1 cellular context compared by ENCODE assay signal in the genomic region with DNA sequence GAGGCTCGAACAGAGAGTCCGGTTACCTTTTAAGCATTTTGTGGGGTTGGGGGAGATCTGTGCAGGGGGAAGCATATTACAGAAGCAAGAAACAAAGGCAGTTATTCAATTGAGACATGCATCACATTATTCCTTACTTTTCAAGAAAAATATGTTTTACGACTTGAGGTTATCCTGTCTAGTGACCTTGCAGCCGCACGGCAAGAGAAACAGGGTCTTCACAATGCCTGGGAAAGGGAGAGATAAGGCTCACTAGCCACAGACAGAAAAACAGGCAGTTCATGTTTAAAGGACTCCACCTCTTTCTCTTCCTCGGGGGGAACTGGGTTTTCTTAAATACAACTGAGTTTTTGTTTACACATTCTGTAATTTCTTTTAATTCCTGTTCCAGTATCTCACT.
TF ChIP-seq lines count a peak whose summit lies in the region.

No MANE protein-coding gene starts in this region.

TF ChIP-seq in K562, 482 proteins besides CTCF, POLR2A, EP300 and RAD21 (continued from another document and continues in another):
- TF ChIP-seq, protein P1, sequence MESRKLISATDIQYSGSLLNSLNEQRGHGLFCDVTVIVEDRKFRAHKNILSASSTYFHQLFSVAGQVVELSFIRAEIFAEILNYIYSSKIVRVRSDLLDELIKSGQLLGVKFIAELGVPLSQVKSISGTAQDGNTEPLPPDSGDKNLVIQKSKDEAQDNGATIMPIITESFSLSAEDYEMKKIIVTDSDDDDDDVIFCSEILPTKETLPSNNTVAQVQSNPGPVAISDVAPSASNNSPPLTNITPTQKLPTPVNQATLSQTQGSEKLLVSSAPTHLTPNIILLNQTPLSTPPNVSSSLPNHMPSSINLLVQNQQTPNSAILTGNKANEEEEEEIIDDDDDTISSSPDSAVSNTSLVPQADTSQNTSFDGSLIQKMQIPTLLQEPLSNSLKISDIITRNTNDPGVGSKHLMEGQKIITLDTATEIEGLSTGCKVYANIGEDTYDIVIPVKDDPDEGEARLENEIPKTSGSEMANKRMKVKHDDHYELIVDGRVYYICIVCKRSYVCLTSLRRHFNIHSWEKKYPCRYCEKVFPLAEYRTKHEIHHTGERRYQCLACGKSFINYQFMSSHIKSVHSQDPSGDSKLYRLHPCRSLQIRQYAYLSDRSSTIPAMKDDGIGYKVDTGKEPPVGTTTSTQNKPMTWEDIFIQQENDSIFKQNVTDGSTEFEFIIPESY (CRISPR knock-in tag; IDR thresholded peaks at IDR 0.05): no peak
- 0 out of 2 replicates have a peak, but pooled peaks have one; percentile 18 for TF ChIP-seq LEF1 (IDR thresholded peaks at IDR 0.05)
- TF ChIP-seq, protein P2, sequence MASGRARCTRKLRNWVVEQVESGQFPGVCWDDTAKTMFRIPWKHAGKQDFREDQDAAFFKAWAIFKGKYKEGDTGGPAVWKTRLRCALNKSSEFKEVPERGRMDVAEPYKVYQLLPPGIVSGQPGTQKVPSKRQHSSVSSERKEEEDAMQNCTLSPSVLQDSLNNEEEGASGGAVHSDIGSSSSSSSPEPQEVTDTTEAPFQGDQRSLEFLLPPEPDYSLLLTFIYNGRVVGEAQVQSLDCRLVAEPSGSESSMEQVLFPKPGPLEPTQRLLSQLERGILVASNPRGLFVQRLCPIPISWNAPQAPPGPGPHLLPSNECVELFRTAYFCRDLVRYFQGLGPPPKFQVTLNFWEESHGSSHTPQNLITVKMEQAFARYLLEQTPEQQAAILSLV (tag; IDR thresholded peaks at IDR 0.05): no peak
- no peak for TF ChIP-seq ZNF408 (CRISPR knock-in tag; IDR thresholded peaks at IDR 0.05; ENCODE audit: low read depth)
- no peak for TF ChIP-seq RFX7 (CRISPR knock-in tag; IDR thresholded peaks at IDR 0.05)
- no peak for TF ChIP-seq ETV6 (IDR thresholded peaks at IDR 0.05; ENCODE audit: borderline replicate concordance in 1 of 2, low read depth in 2 of 2, low read length in 1 of 2)
- TF ChIP-seq ETV6 (CRISPR knock-in tag; IDR thresholded peaks at IDR 0.05; ENCODE audit: borderline replicate concordance): no peak
- TF ChIP-seq, protein P3, sequence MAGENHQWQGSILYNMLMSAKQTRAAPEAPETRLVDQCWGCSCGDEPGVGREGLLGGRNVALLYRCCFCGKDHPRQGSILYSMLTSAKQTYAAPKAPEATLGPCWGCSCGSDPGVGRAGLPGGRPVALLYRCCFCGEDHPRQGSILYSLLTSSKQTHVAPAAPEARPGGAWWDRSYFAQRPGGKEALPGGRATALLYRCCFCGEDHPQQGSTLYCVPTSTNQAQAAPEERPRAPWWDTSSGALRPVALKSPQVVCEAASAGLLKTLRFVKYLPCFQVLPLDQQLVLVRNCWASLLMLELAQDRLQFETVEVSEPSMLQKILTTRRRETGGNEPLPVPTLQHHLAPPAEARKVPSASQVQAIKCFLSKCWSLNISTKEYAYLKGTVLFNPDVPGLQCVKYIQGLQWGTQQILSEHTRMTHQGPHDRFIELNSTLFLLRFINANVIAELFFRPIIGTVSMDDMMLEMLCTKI (IDR thresholded peaks at IDR 0.05; ENCODE audit: partially characterized antibody): no peak
- TF ChIP-seq TCF3 (CRISPR knock-in tag; IDR thresholded peaks at IDR 0.05): peak; percentile 81
- no peak for TF ChIP-seq ZEB2 (IDR thresholded peaks at IDR 0.05)
- TF ChIP-seq ZNF830 (CRISPR knock-in tag; IDR thresholded peaks at IDR 0.05): no peak
- no peak for TF ChIP-seq ZNF3 (CRISPR knock-in tag; IDR thresholded peaks at IDR 0.05)
- TF ChIP-seq ZBTB1 (CRISPR knock-in tag; IDR thresholded peaks at IDR 0.05; ENCODE audit: borderline replicate concordance, low read depth): no peak
- TF ChIP-seq TEAD2 (tag; IDR thresholded peaks at IDR 0.05): no peak
- TF ChIP-seq, protein P4, sequence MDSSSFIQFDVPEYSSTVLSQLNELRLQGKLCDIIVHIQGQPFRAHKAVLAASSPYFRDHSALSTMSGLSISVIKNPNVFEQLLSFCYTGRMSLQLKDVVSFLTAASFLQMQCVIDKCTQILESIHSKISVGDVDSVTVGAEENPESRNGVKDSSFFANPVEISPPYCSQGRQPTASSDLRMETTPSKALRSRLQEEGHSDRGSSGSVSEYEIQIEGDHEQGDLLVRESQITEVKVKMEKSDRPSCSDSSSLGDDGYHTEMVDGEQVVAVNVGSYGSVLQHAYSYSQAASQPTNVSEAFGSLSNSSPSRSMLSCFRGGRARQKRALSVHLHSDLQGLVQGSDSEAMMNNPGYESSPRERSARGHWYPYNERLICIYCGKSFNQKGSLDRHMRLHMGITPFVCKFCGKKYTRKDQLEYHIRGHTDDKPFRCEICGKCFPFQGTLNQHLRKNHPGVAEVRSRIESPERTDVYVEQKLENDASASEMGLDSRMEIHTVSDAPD (CRISPR knock-in tag; IDR thresholded peaks at IDR 0.05): no peak
- TF ChIP-seq TAL1 (IDR thresholded peaks at IDR 0.05): peak; percentile 58
- no peak for TF ChIP-seq SRSF1 (IDR thresholded peaks at IDR 0.05; ENCODE audit: low read depth, low read length)
- TF ChIP-seq MYC (IDR thresholded peaks at IDR 0.05; ENCODE audit: low read depth, low read length): no peak
- TF ChIP-seq MYC (CRISPR knock-in tag; IDR thresholded peaks at IDR 0.05; ENCODE audit: borderline replicate concordance, low read depth): no peak
- TF ChIP-seq, protein P5, sequence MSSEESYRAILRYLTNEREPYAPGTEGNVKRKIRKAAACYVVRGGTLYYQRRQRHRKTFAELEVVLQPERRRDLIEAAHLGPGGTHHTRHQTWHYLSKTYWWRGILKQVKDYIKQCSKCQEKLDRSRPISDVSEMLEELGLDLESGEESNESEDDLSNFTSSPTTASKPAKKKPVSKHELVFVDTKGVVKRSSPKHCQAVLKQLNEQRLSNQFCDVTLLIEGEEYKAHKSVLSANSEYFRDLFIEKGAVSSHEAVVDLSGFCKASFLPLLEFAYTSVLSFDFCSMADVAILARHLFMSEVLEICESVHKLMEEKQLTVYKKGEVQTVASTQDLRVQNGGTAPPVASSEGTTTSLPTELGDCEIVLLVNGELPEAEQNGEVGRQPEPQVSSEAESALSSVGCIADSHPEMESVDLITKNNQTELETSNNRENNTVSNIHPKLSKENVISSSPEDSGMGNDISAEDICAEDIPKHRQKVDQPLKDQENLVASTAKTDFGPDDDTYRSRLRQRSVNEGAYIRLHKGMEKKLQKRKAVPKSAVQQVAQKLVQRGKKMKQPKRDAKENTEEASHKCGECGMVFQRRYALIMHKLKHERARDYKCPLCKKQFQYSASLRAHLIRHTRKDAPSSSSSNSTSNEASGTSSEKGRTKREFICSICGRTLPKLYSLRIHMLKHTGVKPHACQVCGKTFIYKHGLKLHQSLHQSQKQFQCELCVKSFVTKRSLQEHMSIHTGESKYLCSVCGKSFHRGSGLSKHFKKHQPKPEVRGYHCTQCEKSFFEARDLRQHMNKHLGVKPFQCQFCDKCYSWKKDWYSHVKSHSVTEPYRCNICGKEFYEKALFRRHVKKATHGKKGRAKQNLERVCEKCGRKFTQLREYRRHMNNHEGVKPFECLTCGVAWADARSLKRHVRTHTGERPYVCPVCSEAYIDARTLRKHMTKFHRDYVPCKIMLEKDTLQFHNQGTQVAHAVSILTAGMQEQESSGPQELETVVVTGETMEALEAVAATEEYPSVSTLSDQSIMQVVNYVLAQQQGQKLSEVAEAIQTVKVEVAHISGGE (CRISPR knock-in tag; IDR thresholded peaks at IDR 0.05): no peak
- no peak; a peak in 1 of 4 replicates for TF ChIP-seq KDM1A (IDR thresholded peaks at IDR 0.05)
- TF ChIP-seq HNRNPL (IDR thresholded peaks at IDR 0.05; ENCODE audit: low read depth, low read length): no peak
- no peak for TF ChIP-seq ZNF586 (CRISPR knock-in tag; conservative IDR thresholded peaks at IDR 0.05)
- no peak for TF ChIP-seq BMI1 (IDR thresholded peaks at IDR 0.05; ENCODE audit: low read length)
- TF ChIP-seq ZFP1 (CRISPR knock-in tag; IDR thresholded peaks at IDR 0.05): no peak
- TF ChIP-seq, protein P6, sequence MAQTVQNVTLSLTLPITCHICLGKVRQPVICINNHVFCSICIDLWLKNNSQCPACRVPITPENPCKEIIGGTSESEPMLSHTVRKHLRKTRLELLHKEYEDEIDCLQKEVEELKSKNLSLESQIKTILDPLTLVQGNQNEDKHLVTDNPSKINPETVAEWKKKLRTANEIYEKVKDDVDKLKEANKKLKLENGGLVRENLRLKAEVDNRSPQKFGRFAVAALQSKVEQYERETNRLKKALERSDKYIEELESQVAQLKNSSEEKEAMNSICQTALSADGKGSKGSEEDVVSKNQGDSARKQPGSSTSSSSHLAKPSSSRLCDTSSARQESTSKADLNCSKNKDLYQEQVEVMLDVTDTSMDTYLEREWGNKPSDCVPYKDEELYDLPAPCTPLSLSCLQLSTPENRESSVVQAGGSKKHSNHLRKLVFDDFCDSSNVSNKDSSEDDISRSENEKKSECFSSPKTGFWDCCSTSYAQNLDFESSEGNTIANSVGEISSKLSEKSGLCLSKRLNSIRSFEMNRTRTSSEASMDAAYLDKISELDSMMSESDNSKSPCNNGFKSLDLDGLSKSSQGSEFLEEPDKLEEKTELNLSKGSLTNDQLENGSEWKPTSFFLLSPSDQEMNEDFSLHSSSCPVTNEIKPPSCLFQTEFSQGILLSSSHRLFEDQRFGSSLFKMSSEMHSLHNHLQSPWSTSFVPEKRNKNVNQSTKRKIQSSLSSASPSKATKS (CRISPR knock-in tag; IDR thresholded peaks at IDR 0.05): no peak
- TF ChIP-seq ZNF134 (CRISPR knock-in tag; conservative IDR thresholded peaks at IDR 0.05): no peak
- TF ChIP-seq HSF4 (CRISPR knock-in tag; IDR thresholded peaks at IDR 0.05; ENCODE audit: borderline replicate concordance): no peak
- no peak for TF ChIP-seq ZC3H4 (CRISPR knock-in tag; IDR thresholded peaks at IDR 0.05; ENCODE audit: borderline replicate concordance)
- TF ChIP-seq STAT5A (IDR thresholded peaks at IDR 0.05; ENCODE audit: borderline replicate concordance, low read length): peak; percentile 22; the same call in 1 of the 2 replicates
- no peak for TF ChIP-seq ZNF785 (CRISPR knock-in tag; IDR thresholded peaks at IDR 0.05)
- no peak for TF ChIP-seq RBM22 (IDR thresholded peaks at IDR 0.05; ENCODE audit: low read depth, low read length, poor library complexity, severe bottlenecking)
- no peak for TF ChIP-seq MEF2A (IDR thresholded peaks at IDR 0.05; ENCODE audit: control insufficient read depth, low read depth, low read length)
- TF ChIP-seq ZNF436 (CRISPR knock-in tag; IDR thresholded peaks at IDR 0.05): no peak
- TF ChIP-seq ZNF165 (CRISPR knock-in tag; IDR thresholded peaks at IDR 0.05; ENCODE audit: borderline replicate concordance): no peak
- no peak for TF ChIP-seq HEY1 (CRISPR knock-in tag; IDR thresholded peaks at IDR 0.05; ENCODE audit: borderline replicate concordance)
- no peak for TF ChIP-seq CREBBP (IDR thresholded peaks at IDR 0.05; ENCODE audit: low read depth, low read length)
- no peak for TF ChIP-seq DMBX1 (CRISPR knock-in tag; IDR thresholded peaks at IDR 0.05; ENCODE audit: borderline replicate concordance)
- TF ChIP-seq, protein P7, sequence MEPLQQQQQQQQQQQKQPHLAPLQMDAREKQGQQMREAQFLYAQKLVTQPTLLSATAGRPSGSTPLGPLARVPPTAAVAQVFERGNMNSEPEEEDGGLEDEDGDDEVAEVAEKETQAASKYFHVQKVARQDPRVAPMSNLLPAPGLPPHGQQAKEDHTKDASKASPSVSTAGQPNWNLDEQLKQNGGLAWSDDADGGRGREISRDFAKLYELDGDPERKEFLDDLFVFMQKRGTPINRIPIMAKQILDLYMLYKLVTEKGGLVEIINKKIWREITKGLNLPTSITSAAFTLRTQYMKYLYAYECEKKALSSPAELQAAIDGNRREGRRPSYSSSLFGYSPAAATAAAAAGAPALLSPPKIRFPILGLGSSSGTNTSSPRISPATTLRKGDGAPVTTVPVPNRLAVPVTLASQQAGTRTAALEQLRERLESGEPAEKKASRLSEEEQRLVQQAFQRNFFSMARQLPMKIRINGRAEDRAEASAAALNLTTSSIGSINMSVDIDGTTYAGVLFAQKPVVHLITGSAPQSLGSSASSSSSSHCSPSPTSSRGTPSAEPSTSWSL (CRISPR knock-in tag; IDR thresholded peaks at IDR 0.05; ENCODE audit: borderline replicate concordance): no peak
- TF ChIP-seq ELF1 (tag; IDR thresholded peaks at IDR 0.05): no peak
- no peak for TF ChIP-seq TEAD1 (CRISPR knock-in tag; IDR thresholded peaks at IDR 0.05)
- TF ChIP-seq MAZ (CRISPR knock-in tag; conservative IDR thresholded peaks at IDR 0.05 in 1 of 2, IDR thresholded peaks at IDR 0.05 in 1 of 2): no peak
- TF ChIP-seq ZNF766 (CRISPR knock-in tag; conservative IDR thresholded peaks at IDR 0.05): no peak
- no peak for TF ChIP-seq PTBP1 (IDR thresholded peaks at IDR 0.05; ENCODE audit: low read depth, low read length)
- no peak for TF ChIP-seq BCOR (IDR thresholded peaks at IDR 0.05)
- TF ChIP-seq, protein P8, sequence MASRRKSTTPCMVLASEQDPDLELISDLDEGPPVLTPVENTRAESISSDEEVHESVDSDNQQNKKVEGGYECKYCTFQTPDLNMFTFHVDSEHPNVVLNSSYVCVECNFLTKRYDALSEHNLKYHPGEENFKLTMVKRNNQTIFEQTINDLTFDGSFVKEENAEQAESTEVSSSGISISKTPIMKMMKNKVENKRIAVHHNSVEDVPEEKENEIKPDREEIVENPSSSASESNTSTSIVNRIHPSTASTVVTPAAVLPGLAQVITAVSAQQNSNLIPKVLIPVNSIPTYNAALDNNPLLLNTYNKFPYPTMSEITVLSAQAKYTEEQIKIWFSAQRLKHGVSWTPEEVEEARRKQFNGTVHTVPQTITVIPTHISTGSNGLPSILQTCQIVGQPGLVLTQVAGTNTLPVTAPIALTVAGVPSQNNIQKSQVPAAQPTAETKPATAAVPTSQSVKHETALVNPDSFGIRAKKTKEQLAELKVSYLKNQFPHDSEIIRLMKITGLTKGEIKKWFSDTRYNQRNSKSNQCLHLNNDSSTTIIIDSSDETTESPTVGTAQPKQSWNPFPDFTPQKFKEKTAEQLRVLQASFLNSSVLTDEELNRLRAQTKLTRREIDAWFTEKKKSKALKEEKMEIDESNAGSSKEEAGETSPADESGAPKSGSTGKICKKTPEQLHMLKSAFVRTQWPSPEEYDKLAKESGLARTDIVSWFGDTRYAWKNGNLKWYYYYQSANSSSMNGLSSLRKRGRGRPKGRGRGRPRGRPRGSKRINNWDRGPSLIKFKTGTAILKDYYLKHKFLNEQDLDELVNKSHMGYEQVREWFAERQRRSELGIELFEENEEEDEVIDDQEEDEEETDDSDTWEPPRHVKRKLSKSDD (conservative IDR thresholded peaks at IDR 0.05; ENCODE audit: low read length): no peak
- no peak for TF ChIP-seq LCOR (CRISPR knock-in tag; IDR thresholded peaks at IDR 0.05)
- TF ChIP-seq ZNF224 (CRISPR knock-in tag; IDR thresholded peaks at IDR 0.05): no peak
- TF ChIP-seq POLR2AphosphoS5 (IDR thresholded peaks at IDR 0.05; ENCODE audit: control insufficient read depth, insufficient read depth, low read depth, low read length): peak; percentile 35; the same call in 1 of the 2 replicates
- TF ChIP-seq TOE1 (IDR thresholded peaks at IDR 0.05; ENCODE audit: borderline replicate concordance): no peak
- no peak for TF ChIP-seq TOE1 (CRISPR knock-in tag; IDR thresholded peaks at IDR 0.05; ENCODE audit: borderline replicate concordance, low read depth)
- no peak for TF ChIP-seq KAT7 (CRISPR knock-in tag; IDR thresholded peaks at IDR 0.05; ENCODE audit: borderline replicate concordance)
- no peak for TF ChIP-seq KLF13 (tag; IDR thresholded peaks at IDR 0.05; ENCODE audit: borderline replicate concordance, low read depth)
- no peak for TF ChIP-seq RUNX1 (IDR thresholded peaks at IDR 0.05; ENCODE audit: low read depth)
- TF ChIP-seq BDP1 (IDR thresholded peaks at IDR 0.05; ENCODE audit: insufficient read depth, insufficient read length): no peak
- no peak for TF ChIP-seq ZKSCAN3 (CRISPR knock-in tag; IDR thresholded peaks at IDR 0.05)
- TF ChIP-seq ZZZ3 (IDR thresholded peaks at IDR 0.05): no peak
- TF ChIP-seq MXI1 (IDR thresholded peaks at IDR 0.05; ENCODE audit: low read depth, low read length): no peak
- no peak for TF ChIP-seq TAF15 (IDR thresholded peaks at IDR 0.05; ENCODE audit: low read depth, low read length)
- TF ChIP-seq ZNF699 (CRISPR knock-in tag; IDR thresholded peaks at IDR 0.05; ENCODE audit: insufficient replicate concordance): no peak
